In the genomic region with DNA sequence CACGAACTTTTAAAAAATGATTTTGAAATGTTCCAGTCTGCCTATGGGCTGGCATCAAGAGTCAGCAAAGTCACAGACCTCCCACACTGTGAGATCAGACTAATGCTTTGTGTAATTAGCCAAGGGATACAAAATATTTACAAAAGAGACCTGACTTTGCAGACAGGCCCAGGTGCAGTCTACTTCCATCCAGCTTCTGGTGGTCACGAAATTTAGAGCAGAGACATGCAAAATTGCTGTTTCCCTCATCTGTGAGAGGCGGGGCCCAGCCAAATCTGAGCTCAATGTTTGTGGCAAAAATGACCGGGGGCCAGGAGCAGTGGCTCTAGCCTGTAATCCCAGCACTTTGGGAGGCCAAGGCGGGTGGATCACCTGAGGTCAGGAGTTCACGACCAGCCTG, we compare ENCODE assay signal across 12 cellular contexts.
DNase-seq lines count a peak whose midpoint lies in the region; TF ChIP-seq lines count a peak whose summit lies in the region.
"Had no signal": no experiment of that assay in that cellular context is flagged by ENCODE, and none has a peak within 500 bp of the region (broad histone marks: within the 10 kb centered on the region; RNA-seq: fewer than 3 reads in every experiment).

No MANE protein-coding gene starts in this region.

- TF ChIP-seq CTCF in sigmoid colon (IDR thresholded peaks at IDR 0.05) = no peak
- TF ChIP-seq CTCF in smooth muscle cell (IDR thresholded peaks at IDR 0.05; ENCODE audit: borderline replicate concordance, insufficient read depth, poor library complexity, severe bottlenecking) = no peak
- TF ChIP-seq CTCF in PC-9 (conservative IDR thresholded peaks at IDR 0.05) = no peak

- CTCF ChIA-PET in PC-9 (lab: Charles Lee) = no interaction called here

- TF ChIP-seq POLR2A in sigmoid colon (IDR thresholded peaks at IDR 0.05) = no peak

- H3K27me3 ChIP-seq in SJSA1 (replicated peaks) (no peaks in the 10 kb centered on the region), sigmoid colon (no peaks in the 10 kb centered on the region), smooth muscle cell (ENCODE audit: low read depth) (no peaks in the 10 kb centered on the region), PC-9 (ENCODE audit: insufficient read depth, low read depth) (no peaks in the 10 kb centered on the region)

- H3K79me2 ChIP-seq in smooth muscle cell (ENCODE audit: low read depth) (no peaks in the 10 kb centered on the region), PC-9 (ENCODE audit: low read depth) (no peaks in the 10 kb centered on the region)

- H3K36me3 ChIP-seq in SJSA1 (no peaks in the 10 kb centered on the region), sigmoid colon (no peaks in the 10 kb centered on the region), smooth muscle cell (ENCODE audit: low read depth) (no peaks in the 10 kb centered on the region), PC-9 (ENCODE audit: low read depth) (no peaks in the 10 kb centered on the region)
- H3K36me3 ChIP-seq: BLaER1 had no signal

- BruUV-seq in PC-9 (replicated peaks; lab: Mats Ljungman, UMichigan) = no TSS peak

- H3K27ac ChIP-seq in SJSA1 (peak overlapping the region; percentile 81), sigmoid colon (no peak overlapping the region), smooth muscle cell (ENCODE audit: low read depth) (no peak overlapping the region), PC-9 (no peak overlapping the region)
- H3K27ac ChIP-seq: BLaER1 had no signal

- intact Hi-C loops in sigmoid colon (cut with DNase I) = no loop called here
- intact Hi-C loops in PC-9 (cut with micrococcal nuclease; ENCODE audit: unreplicated experiment) = no loop called here

- TF ChIP-seq EP300 in sigmoid colon (IDR thresholded peaks at IDR 0.05) = no peak

- H3K9me3 ChIP-seq in SJSA1 (replicated peaks) (no peaks in the 10 kb centered on the region), sigmoid colon (no peaks in the 10 kb centered on the region), smooth muscle cell (replicated peaks; ENCODE audit: low read depth) (no peaks in the 10 kb centered on the region), PC-9 (ENCODE audit: insufficient read depth, low read depth) (no peaks in the 10 kb centered on the region)
- H3K9me3 ChIP-seq: BLaER1 had no signal

- no peaks in the 10 kb centered on the region for H3K9me2 ChIP-seq in PC-9 (ENCODE audit: insufficient read depth)

- H2AFZ ChIP-seq in smooth muscle cell (ENCODE audit: low read depth) = no peak overlapping the region
- no peak overlapping the region for H2AFZ ChIP-seq in PC-9

- H3K4me3 ChIP-seq in SJSA1 (no peak overlapping the region), sigmoid colon (no peak overlapping the region), smooth muscle cell (no peak overlapping the region), PC-9 (no peak overlapping the region)
- H3K4me3 ChIP-seq: BLaER1 had no signal

- no peak overlapping the region for H3K9ac ChIP-seq in smooth muscle cell (ENCODE audit: low read depth)
- H3K9ac ChIP-seq: BLaER1 had no signal

- H3K4me2 ChIP-seq in smooth muscle cell (no peak overlapping the region), PC-9 (no peak overlapping the region)
- H3K4me2 ChIP-seq: BLaER1 had no signal

- DNase-seq in AG08395 (ENCODE audit: low spot score) (peak; percentile 13), AG20443 (ENCODE audit: low spot score) (peak; percentile 24), SJSA1 (ENCODE audit: low read depth in 1 of 2, low spot score in 2 of 2) (peak; percentile 80 to 92), sigmoid colon (peak; percentile 27), smooth muscle cell (lab: John Stamatoyannopoulos, UW; ENCODE audit: unreplicated experiment) (no peak), MV-4-11 (lab: John Stamatoyannopoulos, UW) (no peak), PC-9 (no peak)
- DNase-seq: ACHN; AML-193; Caco-2; CD8-positive, alpha-beta memory T cell had no signal

- WGBS in sigmoid colon, 2 donors = 74 to 80% methylated on average over 6 of the region's 6 CpGs
- WGBS in smooth muscle cell (ENCODE audit: low lambda C conversion rate) = 81% methylated on average over 6 of the region's 6 CpGs

- H3K4me1 ChIP-seq in SJSA1 (replicated peaks) (peaks cover 27% of the 10 kb centered on the region), sigmoid colon (peaks cover 0 to under 1% (median under 1%) of the 10 kb centered on the region in 4 donors), smooth muscle cell (ENCODE audit: low read depth) (no peaks in the 10 kb centered on the region), PC-9 (replicated peaks; ENCODE audit: insufficient read depth) (peaks cover 1% of the 10 kb centered on the region; the same call in 1 of the 2 replicates)
- H3K4me1 ChIP-seq: Caco-2 had no signal

- POLR2A ChIA-PET in PC-9 (lab: Charles Lee; ENCODE audit: unreplicated experiment) = no interaction called here

- H3F3A ChIP-seq in smooth muscle cell (ENCODE audit: low read depth) (no peaks in the 10 kb centered on the region), PC-9 (ENCODE audit: insufficient read depth, low read depth) (no peaks in the 10 kb centered on the region)

- H4K20me1 ChIP-seq in smooth muscle cell (ENCODE audit: low read depth) = no peaks in the 10 kb centered on the region
- H4K20me1 ChIP-seq in PC-9 (ENCODE audit: insufficient read depth) = no peaks in the 10 kb centered on the region

Comparison
In these comparisons a context has a peak if more than half of its experiments do, and no peak if none do; other contexts are left out.
1. DNase-seq: peak in AG08395 (single experiment), AG20443 (single experiment), SJSA1 (2 of 2) and sigmoid colon (single experiment); none in smooth muscle cell (single experiment), MV-4-11 (single experiment) and PC-9 (0 of 2).